Comparison of ENCODE assay signal across 8 cellular contexts in the genomic region with DNA sequence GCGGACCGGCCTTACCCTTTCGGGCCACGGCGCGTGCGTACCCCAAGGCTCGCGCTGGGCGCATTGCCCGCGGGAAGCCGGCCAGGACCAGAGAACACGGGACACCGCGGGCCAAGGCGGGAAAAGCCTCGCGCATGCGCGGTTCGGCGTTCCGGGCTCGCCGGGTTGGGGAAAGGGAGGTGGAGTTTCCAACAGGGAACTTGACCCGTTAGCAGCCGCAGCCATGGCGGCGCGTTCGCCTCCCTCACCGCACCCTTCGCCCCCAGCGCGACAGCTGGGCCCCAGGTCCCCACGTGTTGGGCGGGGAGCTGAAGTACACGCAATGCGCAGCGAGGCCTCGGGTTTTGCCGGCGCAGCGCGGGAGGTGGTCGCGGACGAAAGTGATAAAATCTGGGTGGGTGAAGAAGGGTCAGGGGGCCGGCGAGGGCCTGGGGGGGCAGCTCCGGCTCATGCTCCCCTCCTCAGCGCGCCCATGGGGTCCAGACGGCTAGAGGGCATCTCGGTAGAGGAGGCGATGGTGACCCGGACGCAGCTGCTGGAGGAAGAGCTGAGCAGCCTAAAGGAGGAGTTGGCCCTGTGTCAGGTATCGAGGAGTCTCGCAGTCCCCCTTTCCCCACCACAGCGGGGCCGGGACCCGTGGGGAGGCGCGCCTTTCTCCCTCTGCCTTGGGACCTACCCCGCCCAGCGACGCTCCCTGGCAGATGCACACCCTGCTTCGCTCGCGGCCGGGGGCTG. TPM values are rescaled to one million over a fixed set of nuclear protein-coding genes. Genes with fewer than 3 reads are reported as not detected.
DNase-seq lines count a peak whose midpoint lies in the region; ATAC-seq and TF ChIP-seq lines count a peak whose summit lies in the region.

CNTLN (plus strand) TSS at position 198 of the 735 bp plus-strand sequence; CDS start at position 224, 26 bp downstream.

- TF ChIP-seq POLR2A in stomach (IDR thresholded peaks at IDR 0.05) = peak in 1 of 4 donors; percentile 9

- no peaks in the 10 kb centered on the region for H3K27me3 ChIP-seq in stomach

- H3K4me3 ChIP-seq in stomach = peak within 1 kb of the TSS; percentile 68 to 94 (median 72)

- peaks cover 5% of the 10 kb centered on the region for H3K9me3 Mint-ChIP-seq in activated T-cell treated with anti-CD3 and anti-CD28 coated beads, Interleukin-2, amount 50 U/mL, for 4 hours
- H3K9me3 Mint-ChIP-seq in naive thymus-derived CD8-positive, alpha-beta T cell = peaks cover 0 to 8% (median 1%) of the 10 kb centered on the region in 9 donors

- DNase-seq in C1 segment of cervical spinal cord (lab: John Stamatoyannopoulos, UW) = peak; percentile 69 to 96 (median 89)
- peak; percentile 89 for DNase-seq in HPDE6-E6E7 (ENCODE audit: extremely low spot score)
- peak; percentile 90 for DNase-seq in NCI-H82 (lab: John Stamatoyannopoulos, UW)
- no peak for DNase-seq in activated T-cell treated with anti-CD3 and anti-CD28 coated beads, Interleukin-2, amount 50 U/mL, for 4 hours
- peak; percentile 91 for DNase-seq in fibroblast of the conjunctiva (ENCODE audit: low read depth)
- peak in 2 of 10 donors; percentile 1 to 19 for DNase-seq in naive thymus-derived CD8-positive, alpha-beta T cell
- peak; percentile 97 for DNase-seq in stomach

- TF ChIP-seq EP300 in stomach (IDR thresholded peaks at IDR 0.05) = no peak

- peaks cover 0 to 26% (median 10%) of the 10 kb centered on the region in 4 donors for H3K4me1 ChIP-seq in stomach

- peaks cover 7% of the 10 kb centered on the region for H3K4me1 Mint-ChIP-seq in activated T-cell treated with anti-CD3 and anti-CD28 coated beads, Interleukin-2, amount 50 U/mL, for 4 hours (ENCODE audit: low read depth)
- peaks cover 5 to 15% (median 10%) of the 10 kb centered on the region in 4 donors for H3K4me1 Mint-ChIP-seq in naive thymus-derived CD8-positive, alpha-beta T cell

- WGBS in stomach, 5 donors = 0 to 1% (median 1%) methylated on average over 9 to 73 of the region's 73 CpGs

- no peaks in the 10 kb centered on the region for H3K36me3 ChIP-seq in stomach

- H3K27me3 Mint-ChIP-seq in activated T-cell treated with anti-CD3 and anti-CD28 coated beads, Interleukin-2, amount 50 U/mL, for 4 hours (ENCODE audit: low read depth) = peaks cover 27% of the 10 kb centered on the region
- peaks cover 15 to 37% (median 28%) of the 10 kb centered on the region in 5 donors for H3K27me3 Mint-ChIP-seq in naive thymus-derived CD8-positive, alpha-beta T cell

- POLR2A ChIA-PET in naive thymus-derived CD8-positive, alpha-beta T cell (lab: Charles Lee) = no interaction called here

- peak within 1 kb of the TSS; percentile 51 to 86 (median 82) for H3K27ac ChIP-seq in stomach

- no peaks in the 10 kb centered on the region for H3K9me3 ChIP-seq in stomach

- ATAC-seq in GM19395 (IDR thresholded peaks at IDR 0.05; ENCODE audit: unreplicated experiment) = peak; percentile 79
- peak; percentile 52 to 69 for ATAC-seq in activated T-cell treated with anti-CD3 and anti-CD28 coated beads, Interleukin-2, amount 50 U/mL, for 4 hours
- ATAC-seq in naive thymus-derived CD8-positive, alpha-beta T cell = no peak

- TF ChIP-seq CTCF in stomach (IDR thresholded peaks at IDR 0.05) = no peak

- peak within 1 kb of the TSS; percentile 72 for H3K4me3 Mint-ChIP-seq in activated T-cell treated with anti-CD3 and anti-CD28 coated beads, Interleukin-2, amount 50 U/mL, for 4 hours
- peak within 1 kb of the TSS; percentile 36 to 92 (median 77) for H3K4me3 Mint-ChIP-seq in naive thymus-derived CD8-positive, alpha-beta T cell

- H3K36me3 Mint-ChIP-seq in activated T-cell treated with anti-CD3 and anti-CD28 coated beads, Interleukin-2, amount 50 U/mL, for 4 hours (ENCODE audit: insufficient read depth) = no peaks in the 10 kb centered on the region
- H3K36me3 Mint-ChIP-seq in naive thymus-derived CD8-positive, alpha-beta T cell = peaks cover 0 to 4% (median 0%) of the 10 kb centered on the region in 3 donors

- H3K27ac Mint-ChIP-seq in naive thymus-derived CD8-positive, alpha-beta T cell = peak within 1 kb of the TSS in 1 of 10 donors; percentile 79

- intact Hi-C loops in stomach (cut with DNase I; ENCODE audit: low total_unique reads) = no loop called here

RNA-seq across cellular contexts. Expression of gene CNTLN, which starts in this region (rescaled TPM):
- total RNA-seq in activated T-cell treated with anti-CD3 and anti-CD28 coated beads, Interleukin-2, amount 50 U/mL, for 4 hours = 1 to 10 TPM in 1 of 3 donors, under 1 TPM in 2; 0.11 to 1.9 (median 0.33) TPM
- total RNA-seq in naive thymus-derived CD8-positive, alpha-beta T cell = not detected
- polyA plus RNA-seq in naive thymus-derived CD8-positive, alpha-beta T cell = not detected
- total RNA-seq in stomach = 10 to 100 TPM in 1 of 5 donors, 1 to 10 TPM in 3, under 1 TPM in 1; 0.58 to 28.5 (median 4.9) TPM
- polyA plus RNA-seq in stomach = 1 to 10 TPM; 1.8 to 2.0 (median 2.0) TPM

Comparison
In these comparisons a context has a peak if more than half of its experiments do, and no peak if none do; other contexts are left out.
1. ATAC-seq: peak in GM19395 (single experiment) and activated T-cell treated with anti-CD3 and anti-CD28 coated beads, Interleukin-2, amount 50 U/mL, for 4 hours (2 of 2); none in naive thymus-derived CD8-positive, alpha-beta T cell (0 of 2).